In genomic region chr10:70669732-70670317, GRCh38 we compare ENCODE assay signal across 19 cellular contexts. TPM values are rescaled to one million over a fixed set of nuclear protein-coding genes. Genes with fewer than 3 reads are reported as not detected.
"Had no signal": no experiment of that assay in that cellular context is flagged by ENCODE, and none has a peak within 500 bp of the region (broad histone marks: within the 10 kb centered on the region; RNA-seq: fewer than 3 reads in every experiment).

No MANE protein-coding gene starts in this region.

- H3K27me3 ChIP-seq: ovary, right atrium auricular region, testis had no signal

- H3K4me3 ChIP-seq: heart left ventricle, ovary, right atrium auricular region, sigmoid colon, skin epidermis, testis, transverse colon had no signal

- FAIRE-seq: colon, islet of Langerhans had no signal

- H3K27ac ChIP-seq: heart left ventricle, ovary, right atrium auricular region, sigmoid colon, skin epidermis, testis, transverse colon had no signal

- H3K4me3 Mint-ChIP-seq: endodermal cell; naive thymus-derived CD4-positive, alpha-beta T cell; nephron progenitor cell had no signal

- H3K27ac Mint-ChIP-seq: endodermal cell; naive thymus-derived CD4-positive, alpha-beta T cell; nephron progenitor cell had no signal

- ATAC-seq: heart left ventricle; naive thymus-derived CD4-positive, alpha-beta T cell; stimulated activated naive CD8-positive, alpha-beta T cell treated with anti-CD3 and anti-CD28 coated beads, Interleukin-15, Interleukin-2, amounts not matched to agents 100 U/mL and 50 U/mL, for 24 hours had no signal

- H3K36me3 ChIP-seq: heart left ventricle, ovary, right atrium auricular region, sigmoid colon, transverse colon had no signal

- H3K9me3 ChIP-seq: ovary, right atrium auricular region, sigmoid colon, testis, transverse colon had no signal

- DNase-seq: dermis blood vessel endothelial cell; effector CD4-positive, alpha-beta T cell; endodermal cell; foreskin melanocyte; kidney glomerular epithelial cell; naive thymus-derived CD4-positive, alpha-beta T cell; nephron progenitor cell; ovary; sigmoid colon; stimulated activated naive CD8-positive, alpha-beta T cell treated with anti-CD3 and anti-CD28 coated beads, Interleukin-15, Interleukin-2, amounts not matched to agents 100 U/mL and 50 U/mL, for 24 hours; testis; transverse colon had no signal

RNA-seq across cellular contexts. Expression of gene ADAMTS14, which starts 2.5 kb away (rescaled TPM):
- total RNA-seq: lung microvascular endothelial cell, mononuclear cell, right atrium auricular region had no signal
- polyA plus RNA-seq: naive thymus-derived CD4-positive, alpha-beta T cell had no signal
